8 cellular contexts compared by ENCODE assay signal in genomic region chr16:401468-402348, GRCh38. TPM values are rescaled to one million over a fixed set of nuclear protein-coding genes. Genes with fewer than 3 reads are reported as not detected.
A peak's percentile ranks its signal among the peaks of the same experiment; 100 is the strongest.
DNase-seq lines count a peak whose midpoint lies in the region; ATAC-seq, FAIRE-seq and TF ChIP-seq lines count a peak whose summit lies in the region.

TSS of gene DECR2 (plus strand) at chr16:401885. CDS start at chr16:401964, 79 bp downstream.

- peak within 1 kb of the TSS; percentile 19 for H3K4me3 ChIP-seq in CD4-positive, CD25-positive, alpha-beta regulatory T cell (ENCODE audit: low read depth, low read length)
- H3K4me3 ChIP-seq in HL-60 (replicated peaks; ENCODE audit: insufficient read depth, low read length) = peak within 1 kb of the TSS; percentile 82
- peak within 1 kb of the TSS; percentile 58 to 74 (median 63) for H3K4me3 ChIP-seq in endothelial cell of umbilical vein (replicated peaks in 1 of 3; ENCODE audit: insufficient read depth in 1 of 3, low read depth in 1 of 3, low read length in 3 of 3)

- peak within 1 kb of the TSS; percentile 87 for H3K4me2 ChIP-seq in endothelial cell of umbilical vein (ENCODE audit: insufficient read depth, low read length)

- intact Hi-C loops in endothelial cell of umbilical vein (cut with micrococcal nuclease) = loop anchor here (1.0 kb wide), 1 partner anchor 23 kb away; no protein-coding TSS in a partner anchor

- H3K4me1 Mint-ChIP-seq in CD4-positive, CD25-positive, alpha-beta regulatory T cell = peaks cover under 1 to 24% (median 5%) of the 10 kb centered on the region in 4 donors

- no peaks in the 10 kb centered on the region for H3K27me3 Mint-ChIP-seq in CD4-positive, CD25-positive, alpha-beta regulatory T cell

- H3K27me3 ChIP-seq in CD4-positive, CD25-positive, alpha-beta regulatory T cell (ENCODE audit: control insufficient read depth, insufficient read depth, low read length) = no peaks in the 10 kb centered on the region
- H3K27me3 ChIP-seq in HL-60 (ENCODE audit: insufficient read depth, poor library complexity, severe bottlenecking) (no peaks in the 10 kb centered on the region), endothelial cell of umbilical vein (ENCODE audit: control insufficient read depth in 2 of 2, insufficient read depth in 2 of 2, low read length in 2 of 2) (no peaks in the 10 kb centered on the region)

- H3K4me1 ChIP-seq in CD4-positive, CD25-positive, alpha-beta regulatory T cell (ENCODE audit: control insufficient read depth, insufficient read depth, low read length, poor library complexity, severe bottlenecking) = peaks cover 13% of the 10 kb centered on the region
- peaks cover 11% of the 10 kb centered on the region for H3K4me1 ChIP-seq in endothelial cell of umbilical vein (ENCODE audit: control insufficient read depth, extremely low read depth, insufficient read depth, low read length)

- CTCF ChIA-PET in endothelial cell of umbilical vein (lab: Charles Lee) = interaction anchor here (0.7 to 2.0 kb wide), 11 partner anchors 9 to 251 kb away, joined by 3 to 14 read pairs (median 3); no protein-coding TSS in a partner anchor

- TF ChIP-seq CTCF in HL-60 (IDR thresholded peaks at IDR 0.05; ENCODE audit: insufficient read depth, low read length) (no peak), endothelial cell of umbilical vein (IDR thresholded peaks at IDR 0.05; ENCODE audit: extremely low read depth in 1 of 2, insufficient read depth in 1 of 2, low read depth in 1 of 2, low read length in 2 of 2) (peak; percentile 38 to 60)

- H3K9me1 ChIP-seq in endothelial cell of umbilical vein (replicated peaks; ENCODE audit: control insufficient read depth, extremely low read depth, insufficient read depth, low read length) = no peaks in the 10 kb centered on the region

- peak; percentile 92 to 97 (median 94) for DNase-seq in CD4-positive, CD25-positive, alpha-beta regulatory T cell
- DNase-seq in HL-60 (ENCODE audit: low read depth in 1 of 2, low spot score in 1 of 2) (peak; percentile 78 to 91), NOMO-1 treated with dmso at 0.1 percent for 144 hours (lab: John Stamatoyannopoulos, UW; ENCODE audit: unreplicated experiment) (peak; percentile 69), endothelial cell of umbilical vein (ENCODE audit: low read depth, low spot score) (peak; percentile 87), middle frontal gyrus (ENCODE audit: extremely low spot score, low spot score) (peak; percentile 78)
- DNase-seq in activated CD8-positive, alpha-beta memory T cell treated with anti-CD3 and anti-CD28 coated beads, Interleukin-2, amount 50 U/mL, for 48 hours = peak; percentile 99
- DNase-seq in stimulated activated CD8-positive, alpha-beta memory T cell treated with anti-CD3 and anti-CD28 coated beads, Interleukin-2, amount 100 ng/mL, for 1 hour (ENCODE audit: low read depth in 2 of 2) = peak; percentile 99

- peak; percentile 86 for FAIRE-seq in endothelial cell of umbilical vein (lab: Jason Lieb, UNC)

- peak; percentile 94 for TF ChIP-seq POLR2A in endothelial cell of umbilical vein (IDR thresholded peaks at IDR 0.05; ENCODE audit: low read depth, low read length)

- peaks cover 5% of the 10 kb centered on the region for H3K79me2 ChIP-seq in endothelial cell of umbilical vein (ENCODE audit: control insufficient read depth, insufficient read depth, low read length)

- no peaks in the 10 kb centered on the region for H4K20me1 ChIP-seq in endothelial cell of umbilical vein (replicated peaks; ENCODE audit: control insufficient read depth, extremely low read depth, insufficient read depth, low read length)

- dilution Hi-C loops in endothelial cell of umbilical vein (cut with MboI; ENCODE audit: extremely low pct_ligation_motif_present, low sequenced_read_pairs) = no loop called here

- peak within 1 kb of the TSS; percentile 76 for H3K9ac ChIP-seq in endothelial cell of umbilical vein (replicated peaks; ENCODE audit: extremely low read depth, insufficient read depth, low read length)

- H2AFZ ChIP-seq in endothelial cell of umbilical vein (ENCODE audit: low read depth, low read length) = peak within 1 kb of the TSS; percentile 67

- POLR2A ChIA-PET in endothelial cell of umbilical vein (lab: Charles Lee) = interaction anchor here (0.6 to 0.7 kb wide), 3 partner anchors 37 to 166 kb away, joined by 3 to 8 read pairs (median 7); no protein-coding TSS in a partner anchor

- no peaks in the 10 kb centered on the region for H3K36me3 ChIP-seq in CD4-positive, CD25-positive, alpha-beta regulatory T cell (ENCODE audit: control insufficient read depth, insufficient read depth, low read length)
- H3K36me3 ChIP-seq in endothelial cell of umbilical vein (ENCODE audit: control insufficient read depth in 2 of 2, extremely low read depth in 1 of 2, insufficient read depth in 2 of 2, low read length in 2 of 2) = peaks cover 0 to 7% of the 10 kb centered on the region in 2 experiments

- peaks cover 0 to under 1% (median 0%) of the 10 kb centered on the region in 7 donors for H3K9me3 Mint-ChIP-seq in CD4-positive, CD25-positive, alpha-beta regulatory T cell

- H3K27ac ChIP-seq in CD4-positive, CD25-positive, alpha-beta regulatory T cell (ENCODE audit: insufficient read depth, low read length, poor library complexity, severe bottlenecking) = peak within 1 kb of the TSS; percentile 79
- H3K27ac ChIP-seq in HL-60 (replicated peaks) (peak within 1 kb of the TSS; percentile 98), endothelial cell of umbilical vein (ENCODE audit: insufficient read depth, low read depth, low read length) (peak within 1 kb of the TSS; percentile 45)

- no peaks in the 10 kb centered on the region for H3K36me3 Mint-ChIP-seq in CD4-positive, CD25-positive, alpha-beta regulatory T cell

- peak within 1 kb of the TSS; percentile 90 to 95 (median 92) for H3K4me3 Mint-ChIP-seq in CD4-positive, CD25-positive, alpha-beta regulatory T cell

- no peaks in the 10 kb centered on the region for H3K9me3 ChIP-seq in CD4-positive, CD25-positive, alpha-beta regulatory T cell (ENCODE audit: control insufficient read depth in 2 of 2, low read length in 2 of 2)
- H3K9me3 ChIP-seq in endothelial cell of umbilical vein (replicated peaks; ENCODE audit: control insufficient read depth, insufficient read depth, low read length) = no peaks in the 10 kb centered on the region

- TSS peak; percentile 34 for BruUV-seq in endothelial cell of umbilical vein (replicated peaks; lab: Mats Ljungman, UMichigan)

- ATAC-seq in CD4-positive, CD25-positive, alpha-beta regulatory T cell (ENCODE audit: low read depth in 2 of 2) = peak; percentile 82 to 85
- ATAC-seq in GM19351 (IDR thresholded peaks at IDR 0.05; ENCODE audit: unreplicated experiment) = peak; percentile 55

- H3K27ac Mint-ChIP-seq in CD4-positive, CD25-positive, alpha-beta regulatory T cell = peak within 1 kb of the TSS; percentile 82 to 90 (median 82)

TF ChIP-seq in endothelial cell of umbilical vein, 7 proteins besides CTCF, POLR2A, EP300 and RAD21:
- TF ChIP-seq JUN (IDR thresholded peaks at IDR 0.05; ENCODE audit: borderline replicate concordance, insufficient read depth, insufficient read length, low read depth) (no peak), MAX (IDR thresholded peaks at IDR 0.05; ENCODE audit: insufficient read depth, insufficient read length) (peak; percentile 63), POLR2AphosphoS5 (IDR thresholded peaks at IDR 0.05; ENCODE audit: insufficient read depth, low read depth, low read length) (peak; percentile 94)
TF ChIP-seq in endothelial cell of umbilical vein: peak in this region for 2.

RNA-seq across cellular contexts. Expression of gene DECR2, which starts in this region (rescaled TPM):
- total RNA-seq in CD4-positive, CD25-positive, alpha-beta regulatory T cell = 4.8 TPM
- polyA plus RNA-seq in CD4-positive, CD25-positive, alpha-beta regulatory T cell = 1 to 10 TPM; 2.2 to 4.5 (median 2.7) TPM
- total RNA-seq in endothelial cell of umbilical vein = 23.1 and 28.3 TPM in 2 replicates
- polyA plus RNA-seq in endothelial cell of umbilical vein = 46.5 and 61.7 TPM in 2 replicates
- 19.8 and 30.3 TPM in 2 replicates for polyA plus RNA-seq in endothelial cell of umbilical vein (2011; cell fraction: cytosol; rRNA removed)
- polyA plus RNA-seq in endothelial cell of umbilical vein (2011; cell fraction: nucleus; rRNA removed) = 82.4 and 87.1 TPM in 2 replicates
- 16.7 and 26.2 TPM in 2 replicates for polyA plus RNA-seq in endothelial cell of umbilical vein (2012)
- 13.3 and 20.1 TPM in 2 replicates for polyA minus RNA-seq in endothelial cell of umbilical vein
- polyA minus RNA-seq in endothelial cell of umbilical vein (2011; cell fraction: cytosol; rRNA and poly(A)+ RNA removed) = 17.4 TPM
- 12.1 and 15.1 TPM in 2 replicates for polyA minus RNA-seq in endothelial cell of umbilical vein (2011; cell fraction: nucleus; rRNA and poly(A)+ RNA removed)

Comparison
In these comparisons a context has a peak if more than half of its experiments do, and no peak if none do; other contexts are left out.
1. Peak in every context shown above with its lines: DNase-seq, ATAC-seq, H3K4me3 ChIP-seq and H3K27ac ChIP-seq.
2. H3K27ac ChIP-seq: peak in every context shown above with its lines; median percentile 98 in HL-60; 79 in CD4-positive, CD25-positive, alpha-beta regulatory T cell; 45 in endothelial cell of umbilical vein.
3. H3K4me3 ChIP-seq: peak in every context shown above with its lines; median percentile 82 in HL-60; 63 in endothelial cell of umbilical vein; 19 in CD4-positive, CD25-positive, alpha-beta regulatory T cell.